ENCODE assay signal across 1 cellular context in the genomic region with DNA sequence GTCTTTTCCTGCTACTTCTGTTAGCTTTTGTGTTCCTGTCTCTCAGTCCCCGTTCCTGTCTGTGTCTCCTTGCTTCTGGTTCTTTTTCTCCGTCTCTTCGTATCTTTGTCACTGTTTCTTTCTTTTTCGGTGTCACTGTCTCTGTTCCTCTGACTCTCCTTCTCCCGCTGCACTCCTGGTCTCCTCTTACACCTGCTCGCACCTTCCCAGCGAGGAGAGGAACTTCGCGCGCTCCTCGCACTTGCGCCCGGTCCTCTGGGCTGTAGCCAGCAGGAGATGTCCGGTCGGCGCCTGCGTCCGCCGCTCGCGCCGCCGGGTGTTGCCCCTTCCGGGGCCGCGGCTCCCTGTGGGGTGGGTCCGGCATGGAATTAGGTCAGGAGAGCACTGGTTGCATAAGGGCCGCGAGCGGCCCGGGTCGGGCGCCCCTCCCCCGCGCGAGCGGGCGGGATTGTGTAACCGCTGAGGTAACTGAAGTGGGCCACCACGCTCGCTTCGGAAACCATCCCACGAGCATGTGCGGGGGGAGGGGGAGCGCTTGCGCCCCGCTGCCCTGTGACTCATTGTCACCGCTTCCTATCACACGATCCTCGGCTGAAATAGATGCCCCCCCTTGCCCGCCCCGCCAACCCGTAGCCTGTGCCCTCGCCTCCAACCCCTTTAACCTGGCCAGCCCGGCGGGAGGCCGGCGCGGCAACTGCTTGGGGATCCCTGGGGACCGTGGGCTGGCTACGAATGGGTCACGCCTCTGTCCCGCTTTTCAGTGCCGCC.
TF ChIP-seq lines count a peak whose summit lies in the region.

No MANE protein-coding gene starts in this region.

TF ChIP-seq in HepG2, 621 proteins besides CTCF, POLR2A, EP300 and RAD21 (continued from another document and continues in another):
- TF ChIP-seq HNRNPLL (IDR thresholded peaks at IDR 0.05; ENCODE audit: low read depth, low read length, poor library complexity, severe bottlenecking) (peak; percentile 29), MYPOP (CRISPR knock-in tag; IDR thresholded peaks at IDR 0.05) (no peak; the same call in 1 of the 2 replicates), TCF12 (IDR thresholded peaks at IDR 0.05) (no peak), TCF12 (CRISPR knock-in tag; IDR thresholded peaks at IDR 0.05) (no peak), ZSCAN30 (CRISPR knock-in tag; IDR thresholded peaks at IDR 0.05) (no peak), ZNF350 (CRISPR knock-in tag; IDR thresholded peaks at IDR 0.05; ENCODE audit: borderline replicate concordance, low read depth) (peak; percentile 43; the same call in 1 of the 2 replicates), BHLHE40 (IDR thresholded peaks at IDR 0.05; ENCODE audit: low read length) (peak; percentile 60), SNRNP70 (IDR thresholded peaks at IDR 0.05; ENCODE audit: low read depth, low read length) (no peak), ISL2 (CRISPR knock-in tag; IDR thresholded peaks at IDR 0.05) (peak; percentile 58; the same call in 1 of the 2 replicates), ZNF407 (CRISPR knock-in tag; IDR thresholded peaks at IDR 0.05; ENCODE audit: not compliant biosample characterization) (no peak), ZNF639 (CRISPR knock-in tag; conservative IDR thresholded peaks at IDR 0.05) (no peak), ZBTB43 (CRISPR knock-in tag; conservative IDR thresholded peaks at IDR 0.05) (no peak), ZNF329 (CRISPR knock-in tag; IDR thresholded peaks at IDR 0.05; ENCODE audit: low read depth) (no peak), TOPORS (CRISPR knock-in tag; IDR thresholded peaks at IDR 0.05) (no peak), ZBTB21 (CRISPR knock-in tag; IDR thresholded peaks at IDR 0.05) (no peak), AHR (CRISPR knock-in tag; IDR thresholded peaks at IDR 0.05) (peak; percentile 54; the same call in 1 of the 2 replicates), FLYWCH1 (CRISPR knock-in tag; IDR thresholded peaks at IDR 0.05) (no peak), ZNF318 (CRISPR knock-in tag; IDR thresholded peaks at IDR 0.05) (no peak), ZNF749 (CRISPR knock-in tag; IDR thresholded peaks at IDR 0.05; ENCODE audit: borderline replicate concordance) (no peak), ZNF574 (CRISPR knock-in tag; IDR thresholded peaks at IDR 0.05) (peak; percentile 38; the same call in 1 of the 2 replicates), SNAI1 (CRISPR knock-in tag; IDR thresholded peaks at IDR 0.05; ENCODE audit: borderline replicate concordance) (no peak; the same call in 1 of the 2 replicates), NFE2L1 (CRISPR knock-in tag; IDR thresholded peaks at IDR 0.05; ENCODE audit: borderline replicate concordance) (no peak), MEF2D (CRISPR knock-in tag; IDR thresholded peaks at IDR 0.05) (peak; percentile 36; the same call in 1 of the 2 replicates)
